In the genomic region with DNA sequence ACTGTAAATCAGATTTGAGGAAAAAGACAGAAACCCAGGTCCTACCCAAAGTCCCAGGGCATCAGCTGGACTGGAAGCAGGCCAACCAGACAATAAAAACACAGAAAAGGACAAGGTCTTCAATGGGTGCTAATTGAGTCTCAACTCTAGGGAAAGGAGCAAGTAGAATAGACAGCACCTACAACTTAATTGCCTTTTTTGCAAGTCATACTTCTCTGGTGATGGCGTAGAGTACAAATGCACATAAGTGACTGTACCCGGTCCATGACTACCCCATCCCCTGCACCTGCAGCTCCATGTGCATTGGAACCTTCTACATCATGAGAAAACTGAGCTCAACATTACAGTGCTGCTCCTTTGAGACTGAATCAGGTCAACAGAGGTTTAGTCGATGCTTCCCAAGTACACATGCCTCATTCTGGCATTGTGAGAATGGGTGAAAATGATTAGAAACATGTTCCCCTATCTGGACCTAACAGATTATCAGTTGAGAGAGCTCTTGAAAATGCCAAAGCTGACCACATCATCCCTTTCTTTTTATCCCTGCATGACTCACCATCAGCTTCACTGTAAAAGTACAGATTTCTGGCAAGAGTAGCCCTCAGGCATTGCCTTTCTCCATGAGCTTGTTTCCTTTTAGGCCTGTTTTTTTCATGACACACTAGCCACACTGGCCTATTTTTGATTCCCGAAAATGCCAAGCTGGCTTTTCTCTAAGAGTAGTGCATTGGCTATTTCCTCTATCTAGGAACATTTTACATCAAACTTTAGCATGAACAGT, we compare ENCODE assay signal across 12 cellular contexts.
DNase-seq lines count a peak whose midpoint lies in the region; ATAC-seq, FAIRE-seq and TF ChIP-seq lines count a peak whose summit lies in the region.
"Had no signal": no experiment of that assay in that cellular context is flagged by ENCODE, and none has a peak within 500 bp of the region (broad histone marks: within the 10 kb centered on the region; RNA-seq: fewer than 3 reads in every experiment).

No MANE protein-coding gene starts in this region.

- no peak for ATAC-seq in A549
- ATAC-seq in HG02970 (IDR thresholded peaks at IDR 0.05; ENCODE audit: low FRiP score, unreplicated experiment) = no peak

- no peak overlapping the region for H3K4me2 ChIP-seq in A549
- no peak overlapping the region for H3K4me2 ChIP-seq in mammary epithelial cell (ENCODE audit: insufficient read depth, low read depth, low read length)
- H3K4me2 ChIP-seq in keratinocyte (ENCODE audit: control insufficient read depth, extremely low read depth, insufficient read depth, low read depth, low read length) = no peak overlapping the region

- dilution Hi-C loops in mammary epithelial cell (cut with HindIII; ENCODE audit: low sequenced_read_pairs) = no loop called here
- dilution Hi-C loops in keratinocyte (cut with MboI; ENCODE audit: extremely low pct_ligation_motif_present, low sequenced_read_pairs) = no loop called here

- H3K36me3 ChIP-seq in MG63 (no peaks in the 10 kb centered on the region), mammary epithelial cell (ENCODE audit: insufficient read depth, low read length) (no peaks in the 10 kb centered on the region), keratinocyte (ENCODE audit: control insufficient read depth in 2 of 2, extremely low read depth in 1 of 2, insufficient read depth in 2 of 2, low read length in 2 of 2) (no peaks in the 10 kb centered on the region), ascending aorta (no peaks in the 10 kb centered on the region), Peyer's patch (no peaks in the 10 kb centered on the region)
- H3K36me3 ChIP-seq: pancreas had no signal

- no peak overlapping the region for H3K27ac ChIP-seq in A549
- no peak overlapping the region for H3K27ac ChIP-seq in mammary epithelial cell (ENCODE audit: insufficient read depth, low read depth, low read length)
- H3K27ac ChIP-seq in keratinocyte (ENCODE audit: control insufficient read depth, insufficient read depth, low read length) = no peak overlapping the region
- no peak overlapping the region for H3K27ac ChIP-seq in ascending aorta
- no peak overlapping the region for H3K27ac ChIP-seq in Peyer's patch
- H3K27ac ChIP-seq: pancreas had no signal

- no peak for DNase-seq in A549 (ENCODE audit: low read depth in 1 of 2, low spot score in 1 of 2)
- DNase-seq in MG63 = peak; percentile 64
- DNase-seq in mammary epithelial cell = peak; percentile 21
- DNase-seq in keratinocyte (ENCODE audit: low read depth, low spot score) = no peak
- DNase-seq in effector CD8-positive, alpha-beta T cell (lab: John Stamatoyannopoulos, UW) = no peak
- DNase-seq in ascending aorta (ENCODE audit: low spot score in 2 of 2) = no peak
- no peak for DNase-seq in Peyer's patch
- DNase-seq: activated CD4-positive, alpha-beta T cell treated with anti-CD3 and anti-CD28 coated beads, Interleukin-2, amount 50 U/mL, for 1 hour; pancreas; stimulated activated CD4-positive, alpha-beta T cell treated with anti-CD3 and anti-CD28 coated beads, Interleukin-2, amount 100 ng/mL, for 24 hours; SW 1271 had no signal

- H4K20me1 ChIP-seq in mammary epithelial cell (ENCODE audit: insufficient read depth, low read length) (no peaks in the 10 kb centered on the region), keratinocyte (ENCODE audit: control insufficient read depth, extremely low read depth, insufficient read depth, low read length) (no peaks in the 10 kb centered on the region)

- intact Hi-C loops in mammary epithelial cell (cut with micrococcal nuclease) (no loop called here), ascending aorta (cut with DNase I) (no loop called here)

- WGBS in A549 (ENCODE audit: missing lambda C conversion rate) = 9% methylated on average over 4 of the region's 4 CpGs
- WGBS in mammary epithelial cell (ENCODE audit: low coverage, missing lambda C conversion rate) = 78% methylated on average over 4 of the region's 4 CpGs

- FAIRE-seq in A549 (lab: Jason Lieb, UNC) = no peak
- peak; percentile 26 for FAIRE-seq in keratinocyte (lab: Jason Lieb, UNC)
- FAIRE-seq: pancreas had no signal

- H3K9me1 ChIP-seq in keratinocyte (ENCODE audit: control insufficient read depth, extremely low read depth, insufficient read depth, low read length) = no peaks in the 10 kb centered on the region

- H3K79me2 ChIP-seq in mammary epithelial cell (ENCODE audit: insufficient read depth, low read length) = no peaks in the 10 kb centered on the region
- H3K79me2 ChIP-seq in keratinocyte (ENCODE audit: control insufficient read depth, insufficient read depth, low read length) = no peaks in the 10 kb centered on the region

- H3K27me3 ChIP-seq in MG63 (no peaks in the 10 kb centered on the region), mammary epithelial cell (ENCODE audit: insufficient read depth, low read length) (peaks cover 2% of the 10 kb centered on the region), keratinocyte (ENCODE audit: control insufficient read depth, extremely low read depth, insufficient read depth, low read length) (no peaks in the 10 kb centered on the region), ascending aorta (no peaks in the 10 kb centered on the region), Peyer's patch (no peaks in the 10 kb centered on the region)
- H3K27me3 ChIP-seq: pancreas had no signal

- H3K4me1 ChIP-seq in A549 (no peaks in the 10 kb centered on the region), mammary epithelial cell (ENCODE audit: insufficient read depth, low read length) (no peaks in the 10 kb centered on the region), keratinocyte (ENCODE audit: control insufficient read depth, extremely low read depth, insufficient read depth, low read length) (no peaks in the 10 kb centered on the region), ascending aorta (peaks cover 0 to 5% of the 10 kb centered on the region in 2 donors), Peyer's patch (no peaks in the 10 kb centered on the region)
- H3K4me1 ChIP-seq: pancreas had no signal

- H2AFZ ChIP-seq in mammary epithelial cell (ENCODE audit: low read depth, low read length) = no peak overlapping the region
- H2AFZ ChIP-seq in keratinocyte (ENCODE audit: control insufficient read depth, low read length) = no peak overlapping the region

- POLR2A ChIA-PET in A549 (lab: Yijun Ruan, JAX) = no interaction called here

- CTCF ChIA-PET in A549 (lab: Yijun Ruan, JAX) = no interaction called here
- CTCF ChIA-PET in mammary epithelial cell (lab: Charles Lee; ENCODE audit: low non-redundant PET) = no interaction called here

- BruUV-seq in mammary epithelial cell (replicated peaks; lab: Mats Ljungman, UMichigan) = no TSS peak

- H3K9me3 ChIP-seq in A549 (no peaks in the 10 kb centered on the region), MG63 (no peaks in the 10 kb centered on the region), mammary epithelial cell (replicated peaks; ENCODE audit: insufficient read depth, low read length) (no peaks in the 10 kb centered on the region), keratinocyte (ENCODE audit: control insufficient read depth, low read depth, low read length) (no peaks in the 10 kb centered on the region), ascending aorta (no peaks in the 10 kb centered on the region), Peyer's patch (no peaks in the 10 kb centered on the region)
- H3K9me3 ChIP-seq: pancreas had no signal

- no peak for TF ChIP-seq EP300 in A549 (IDR thresholded peaks at IDR 0.05)

- H3K9ac ChIP-seq in mammary epithelial cell (ENCODE audit: insufficient read depth, low read length) = no peak overlapping the region
- no peak overlapping the region for H3K9ac ChIP-seq in keratinocyte (ENCODE audit: control insufficient read depth, extremely low read depth, insufficient read depth, low read length)

- TF ChIP-seq CTCF in A549 (IDR thresholded peaks at IDR 0.05) = no peak
- no peak for TF ChIP-seq CTCF in mammary epithelial cell (conservative IDR thresholded peaks at IDR 0.05 in 1 of 2, IDR thresholded peaks at IDR 0.05 in 1 of 2; ENCODE audit: extremely low read depth in 1 of 2, insufficient read depth in 1 of 2, low read depth in 1 of 2, low read length in 2 of 2)
- TF ChIP-seq CTCF in keratinocyte (optimal IDR thresholded peaks at IDR 0.05 in 1 of 3, IDR thresholded peaks at IDR 0.05 in 1 of 3, conservative IDR thresholded peaks at IDR 0.05 in 1 of 3; ENCODE audit: extremely low read depth in 1 of 3, insufficient read depth in 2 of 3, low read length in 3 of 3) = no peak
- no peak for TF ChIP-seq CTCF in ascending aorta (IDR thresholded peaks at IDR 0.05)
- no peak for TF ChIP-seq CTCF in Peyer's patch (IDR thresholded peaks at IDR 0.05)

- no peak for TF ChIP-seq RAD21 in A549 (conservative IDR thresholded peaks at IDR 0.05 in 1 of 2, IDR thresholded peaks at IDR 0.05 in 1 of 2)

- TF ChIP-seq POLR2A in A549 (IDR thresholded peaks at IDR 0.05; ENCODE audit: low read length) = no peak
- no peak for TF ChIP-seq POLR2A in Peyer's patch (IDR thresholded peaks at IDR 0.05)

- no peak overlapping the region for H3K4me3 ChIP-seq in A549
- no peak overlapping the region for H3K4me3 ChIP-seq in MG63
- no peak overlapping the region for H3K4me3 ChIP-seq in mammary epithelial cell (replicated peaks in 1 of 3; ENCODE audit: insufficient read depth in 1 of 3, low read depth in 2 of 3, low read length in 3 of 3)
- H3K4me3 ChIP-seq in keratinocyte (ENCODE audit: control insufficient read depth in 2 of 3, extremely low read depth in 1 of 3, insufficient read depth in 2 of 3, low read depth in 1 of 3, low read length in 3 of 3) = no peak overlapping the region
- H3K4me3 ChIP-seq in ascending aorta = no peak overlapping the region
- H3K4me3 ChIP-seq in Peyer's patch = no peak overlapping the region
- H3K4me3 ChIP-seq: pancreas had no signal

- in situ Hi-C loops in mammary epithelial cell (cut with MboI; ENCODE audit: low sequenced_read_pairs in 2 of 2) = no loop called here

TF ChIP-seq in A549, 52 proteins besides CTCF, POLR2A, EP300 and RAD21:
- TF ChIP-seq EHMT2 (IDR thresholded peaks at IDR 0.05; ENCODE audit: low read depth) = no peak
- no peak for TF ChIP-seq POLR2AphosphoS2 (conservative IDR thresholded peaks at IDR 0.05; ENCODE audit: low read length)
- no peak for TF ChIP-seq CBX2 (IDR thresholded peaks at IDR 0.05; ENCODE audit: borderline replicate concordance, low read depth)
- TF ChIP-seq NFE2L2 (conservative IDR thresholded peaks at IDR 0.05; ENCODE audit: low read length) = peak; percentile 62
- TF ChIP-seq, protein P1, sequence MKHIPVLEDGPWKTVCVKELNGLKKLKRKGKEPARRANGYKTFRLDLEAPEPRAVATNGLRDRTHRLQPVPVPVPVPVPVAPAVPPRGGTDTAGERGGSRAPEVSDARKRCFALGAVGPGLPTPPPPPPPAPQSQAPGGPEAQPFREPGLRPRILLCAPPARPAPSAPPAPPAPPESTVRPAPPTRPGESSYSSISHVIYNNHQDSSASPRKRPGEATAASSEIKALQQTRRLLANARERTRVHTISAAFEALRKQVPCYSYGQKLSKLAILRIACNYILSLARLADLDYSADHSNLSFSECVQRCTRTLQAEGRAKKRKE (CRISPR knock-in tag; IDR thresholded peaks at IDR 0.05; ENCODE audit: low read depth) = no peak
- no peak for TF ChIP-seq FOSL2 (IDR thresholded peaks at IDR 0.05)
- no peak for TF ChIP-seq FOSL2 (CRISPR knock-in tag; IDR thresholded peaks at IDR 0.05)
- TF ChIP-seq HOXB5 (CRISPR knock-in tag; IDR thresholded peaks at IDR 0.05) = no peak

Comparison
In these comparisons a context has a peak if more than half of its experiments do, and no peak if none do; other contexts are left out.
1. DNase-seq: peak in MG63 (single experiment) and mammary epithelial cell (single experiment); none in A549 (0 of 2), keratinocyte (single experiment), effector CD8-positive, alpha-beta T cell (single experiment), ascending aorta (0 of 2) and Peyer's patch (0 of 3).